In the genomic region with DNA sequence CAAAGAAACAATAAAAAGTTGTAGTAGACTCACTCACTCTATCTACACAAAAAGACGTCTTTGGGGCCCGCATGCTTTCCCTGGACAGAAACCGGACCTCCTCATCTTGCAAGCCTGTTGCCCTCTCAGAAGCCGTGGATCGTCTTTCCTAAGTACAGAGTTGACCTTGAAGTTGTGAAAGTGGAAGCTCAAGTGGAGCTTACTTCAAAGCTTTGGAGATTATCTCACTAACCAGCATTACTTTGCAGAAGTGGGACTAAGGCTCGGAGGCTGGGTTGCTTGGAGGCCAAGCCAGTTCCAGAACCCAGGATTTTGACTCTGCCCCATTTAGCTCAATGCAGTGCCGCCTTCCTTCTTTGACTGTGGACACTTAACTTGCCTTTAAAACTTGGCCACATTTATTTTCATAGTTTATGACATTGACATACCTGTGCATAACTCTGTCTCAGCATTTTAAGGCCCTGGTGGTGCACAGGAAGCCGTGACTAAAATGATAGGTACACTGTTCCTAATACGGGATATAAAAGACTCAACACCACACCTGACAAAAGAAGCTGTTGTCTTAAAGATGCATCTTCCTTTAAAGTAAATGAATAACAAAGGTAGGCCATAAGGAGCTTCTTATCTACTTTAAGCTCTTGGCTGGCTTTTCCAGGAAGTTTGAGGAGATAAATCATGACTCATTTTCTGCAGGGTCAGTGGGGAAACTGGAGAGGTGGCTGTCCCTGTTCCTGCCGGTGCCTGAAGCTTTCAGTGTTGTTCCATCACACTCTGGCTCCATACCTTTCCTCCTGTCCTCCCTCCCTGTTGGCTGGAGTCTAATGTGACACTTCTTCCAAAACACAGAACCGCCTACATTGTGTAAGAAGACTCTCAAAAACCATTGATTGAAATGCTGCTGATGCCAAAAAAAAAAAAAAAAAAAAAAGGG, we compare ENCODE assay signal across 8 cellular contexts. TPM values are rescaled to one million over a fixed set of nuclear protein-coding genes. Genes with fewer than 3 reads are reported as not detected.
DNase-seq lines count a peak whose midpoint lies in the region; ATAC-seq and TF ChIP-seq lines count a peak whose summit lies in the region.

No MANE protein-coding gene starts in this region.

- TF ChIP-seq CTCF in colonic mucosa (IDR thresholded peaks at IDR 0.05) (no peak), nephron (IDR thresholded peaks at IDR 0.05; ENCODE audit: unreplicated experiment in 3 of 3) (no peak), coronary artery (IDR thresholded peaks at IDR 0.05) (no peak)

- no peaks in the 10 kb centered on the region for H3K9me3 ChIP-seq in colonic mucosa

- H3K4me3 Mint-ChIP-seq in nephron, result peak overlapping the region in 2 of 3 experiments; percentile 29 to 35

- no peaks in the 10 kb centered on the region for H3K9me3 Mint-ChIP-seq in nephron

- H3K4me1 ChIP-seq in colonic mucosa, result peaks cover 4% of the 10 kb centered on the region

- DNase-seq in EH (ENCODE audit: low read depth) (peak; percentile 66), NOMO-1 treated with dmso at 0.1 percent for 144 hours (lab: John Stamatoyannopoulos, UW; ENCODE audit: unreplicated experiment) (peak; percentile 56), colonic mucosa (peak; percentile 75), DMS153 (lab: John Stamatoyannopoulos, UW) (no peak), nucleus accumbens (lab: John Stamatoyannopoulos, UW) (no peak), coronary artery (ENCODE audit: low spot score) (no peak)

- no peak for ATAC-seq in GM21528 (IDR thresholded peaks at IDR 0.05; ENCODE audit: low FRiP score, unreplicated experiment)

- H3K4me3 ChIP-seq in colonic mucosa (no peak overlapping the region), coronary artery (no peak overlapping the region)

- H3K27ac Mint-ChIP-seq in nephron, result peak overlapping the region; percentile 86 to 94 (median 93)

- intact Hi-C loops in colonic mucosa (cut with DNase I), result no loop called here

- no peaks in the 10 kb centered on the region for H3K36me3 ChIP-seq in colonic mucosa

- H3K27me3 ChIP-seq in colonic mucosa, result no peaks in the 10 kb centered on the region

- peak overlapping the region; percentile 36 to 73 for H3K9ac ChIP-seq in colonic mucosa (ENCODE audit: low read depth in 2 of 2, low read length in 2 of 2)

- H3K27me3 Mint-ChIP-seq in nephron (ENCODE audit: low read depth), result no peaks in the 10 kb centered on the region

- peak overlapping the region; percentile 84 for H3K27ac ChIP-seq in colonic mucosa
- peak overlapping the region in 1 of 2 donors; percentile 38 for H3K27ac ChIP-seq in coronary artery

- H3K4me1 Mint-ChIP-seq in nephron, result peaks cover 40% of the 10 kb centered on the region

- H3K36me3 Mint-ChIP-seq in nephron (ENCODE audit: low read depth), result peaks cover 4% of the 10 kb centered on the region

RNA-seq across cellular contexts. Expression of a gene that starts 10.7 kb away (rescaled TPM):
- total RNA-seq in colonic mucosa, result 10 to 100 TPM; 12.3 to 19.7 TPM

RNA-seq across cellular contexts. Expression of a gene that starts 11.6 kb away (rescaled TPM):
- 10 to 100 TPM; 10.8 to 11.6 TPM for total RNA-seq in colonic mucosa

RNA-seq across cellular contexts. Expression of a gene that starts 48.8 kb away (rescaled TPM):
- 100 to 1,000 TPM in 1 of 2 donors, 10 to 100 TPM in 1; 93.7 to 142 TPM for total RNA-seq in colonic mucosa

Comparison
In these comparisons a context has a peak if more than half of its experiments do, and no peak if none do; other contexts are left out.
1. DNase-seq: peak in EH (single experiment), NOMO-1 treated with dmso at 0.1 percent for 144 hours (single experiment) and colonic mucosa (single experiment); none in DMS153 (single experiment), nucleus accumbens (0 of 56) and coronary artery (single experiment).